1 cellular context compared by ENCODE assay signal in the genomic region with DNA sequence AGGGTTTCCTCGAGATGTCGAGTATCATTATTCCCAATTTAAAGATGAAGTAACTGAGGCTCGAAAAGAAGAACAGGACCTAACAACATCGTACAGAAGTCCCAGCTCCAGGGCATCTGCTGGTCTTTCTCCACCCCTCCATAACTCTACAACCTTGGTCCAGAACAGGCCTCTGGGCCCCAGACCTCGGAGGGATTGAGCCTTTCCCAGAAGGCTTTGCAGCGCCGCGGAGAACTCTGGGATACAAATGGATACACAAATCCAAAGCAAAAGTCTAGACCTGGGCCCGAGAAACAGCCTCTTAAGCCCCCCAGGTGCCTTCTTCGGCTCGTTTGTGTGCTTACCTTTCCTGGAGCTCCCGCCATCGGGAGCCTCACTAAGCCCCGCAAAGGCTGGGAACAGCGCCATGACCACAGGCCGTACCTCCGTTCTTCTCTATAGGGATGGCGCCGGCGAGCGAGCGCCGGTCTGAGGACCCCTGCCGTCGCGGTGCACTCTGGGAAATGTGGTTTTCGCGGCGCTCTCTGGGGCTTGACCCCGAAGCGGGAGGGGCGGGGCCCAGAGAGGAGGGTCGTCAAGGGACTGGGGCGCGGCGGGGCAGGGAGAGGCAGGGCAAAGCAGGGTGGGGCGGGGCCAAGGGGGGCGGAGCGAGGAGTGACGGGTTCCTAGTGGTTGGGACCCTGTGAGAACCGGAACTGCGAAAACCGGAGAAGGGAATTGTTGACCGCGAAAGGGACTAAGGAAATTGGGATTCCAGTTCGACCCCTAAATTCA.
TF ChIP-seq lines count a peak whose summit lies in the region.

A gene with protein sequence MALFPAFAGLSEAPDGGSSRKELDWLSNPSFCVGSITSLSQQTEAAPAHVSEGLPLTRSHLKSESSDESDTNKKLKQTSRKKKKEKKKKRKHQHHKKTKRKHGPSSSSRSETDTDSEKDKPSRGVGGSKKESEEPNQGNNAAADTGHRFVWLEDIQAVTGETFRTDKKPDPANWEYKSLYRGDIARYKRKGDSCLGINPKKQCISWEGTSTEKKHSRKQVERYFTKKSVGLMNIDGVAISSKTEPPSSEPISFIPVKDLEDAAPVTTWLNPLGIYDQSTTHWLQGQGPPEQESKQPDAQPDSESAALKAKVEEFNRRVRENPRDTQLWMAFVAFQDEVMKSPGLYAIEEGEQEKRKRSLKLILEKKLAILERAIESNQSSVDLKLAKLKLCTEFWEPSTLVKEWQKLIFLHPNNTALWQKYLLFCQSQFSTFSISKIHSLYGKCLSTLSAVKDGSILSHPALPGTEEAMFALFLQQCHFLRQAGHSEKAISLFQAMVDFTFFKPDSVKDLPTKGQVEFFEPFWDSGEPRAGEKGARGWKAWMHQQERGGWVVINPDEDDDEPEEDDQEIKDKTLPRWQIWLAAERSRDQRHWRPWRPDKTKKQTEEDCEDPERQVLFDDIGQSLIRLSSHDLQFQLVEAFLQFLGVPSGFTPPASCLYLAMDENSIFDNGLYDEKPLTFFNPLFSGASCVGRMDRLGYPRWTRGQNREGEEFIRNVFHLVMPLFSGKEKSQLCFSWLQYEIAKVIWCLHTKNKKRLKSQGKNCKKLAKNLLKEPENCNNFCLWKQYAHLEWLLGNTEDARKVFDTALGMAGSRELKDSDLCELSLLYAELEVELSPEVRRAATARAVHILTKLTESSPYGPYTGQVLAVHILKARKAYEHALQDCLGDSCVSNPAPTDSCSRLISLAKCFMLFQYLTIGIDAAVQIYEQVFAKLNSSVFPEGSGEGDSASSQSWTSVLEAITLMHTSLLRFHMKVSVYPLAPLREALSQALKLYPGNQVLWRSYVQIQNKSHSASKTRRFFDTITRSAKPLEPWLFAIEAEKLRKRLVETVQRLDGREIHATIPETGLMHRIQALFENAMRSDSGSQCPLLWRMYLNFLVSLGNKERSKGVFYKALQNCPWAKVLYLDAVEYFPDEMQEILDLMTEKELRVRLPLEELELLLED (minus strand): TSS at position 445 of the 774 bp plus-strand sequence. CDS start 37 bp downstream, at position 408.

TF ChIP-seq in HepG2, 621 proteins besides CTCF, POLR2A, EP300 and RAD21 (continued from another document and continues in another):
- TF ChIP-seq TFDP2 (CRISPR knock-in tag; IDR thresholded peaks at IDR 0.05) (peak; percentile 53), ZFY (CRISPR knock-in tag; IDR thresholded peaks at IDR 0.05) (peak; percentile 99), PRMT3 (CRISPR knock-in tag; IDR thresholded peaks at IDR 0.05; ENCODE audit: borderline replicate concordance, low read depth) (no peak), SMYD3 (CRISPR knock-in tag; IDR thresholded peaks at IDR 0.05) (no peak), MLXIP (CRISPR knock-in tag; IDR thresholded peaks at IDR 0.05; ENCODE audit: borderline replicate concordance) (no peak), ZNF784 (CRISPR knock-in tag; IDR thresholded peaks at IDR 0.05; ENCODE audit: borderline replicate concordance) (no peak; the same call in 1 of the 2 replicates), POLR2AphosphoS5 (IDR thresholded peaks at IDR 0.05; ENCODE audit: low read depth, low read length) (peak; percentile 91), JDP2 (CRISPR knock-in tag; IDR thresholded peaks at IDR 0.05; ENCODE audit: borderline replicate concordance) (no peak), ZKSCAN1 (IDR thresholded peaks at IDR 0.05; ENCODE audit: low read length) (no peak), MED8 (CRISPR knock-in tag; IDR thresholded peaks at IDR 0.05; ENCODE audit: insufficient replicate concordance) (no peak), RARG (CRISPR knock-in tag; IDR thresholded peaks at IDR 0.05; ENCODE audit: low read depth) (no peak), NFIC (IDR thresholded peaks at IDR 0.05; ENCODE audit: low read length) (no peak), TCF7 (IDR thresholded peaks at IDR 0.05; ENCODE audit: low read depth) (no peak), ARID5B (CRISPR knock-in tag; IDR thresholded peaks at IDR 0.05) (peak; percentile 14; the same call in 1 of the 2 replicates), KDM1A (CRISPR knock-in tag; IDR thresholded peaks at IDR 0.05) (no peak), GATAD1 (CRISPR knock-in tag; IDR thresholded peaks at IDR 0.05) (peak; percentile 93), ZNF629 (CRISPR knock-in tag; conservative IDR thresholded peaks at IDR 0.05) (peak; percentile 68), TAF1 (CRISPR knock-in tag; IDR thresholded peaks at IDR 0.05) (peak; percentile 70), NFATC3 (CRISPR knock-in tag; IDR thresholded peaks at IDR 0.05) (no peak; the same call in 1 of the 2 replicates)
- TF ChIP-seq, protein P1, sequence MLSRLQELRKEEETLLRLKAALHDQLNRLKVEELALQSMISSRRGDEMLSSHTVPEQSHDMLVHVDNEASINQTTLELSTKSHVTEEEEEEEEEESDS (CRISPR knock-in tag; IDR thresholded peaks at IDR 0.05; ENCODE audit: borderline replicate concordance): no peak
- TF ChIP-seq, protein P2, sequence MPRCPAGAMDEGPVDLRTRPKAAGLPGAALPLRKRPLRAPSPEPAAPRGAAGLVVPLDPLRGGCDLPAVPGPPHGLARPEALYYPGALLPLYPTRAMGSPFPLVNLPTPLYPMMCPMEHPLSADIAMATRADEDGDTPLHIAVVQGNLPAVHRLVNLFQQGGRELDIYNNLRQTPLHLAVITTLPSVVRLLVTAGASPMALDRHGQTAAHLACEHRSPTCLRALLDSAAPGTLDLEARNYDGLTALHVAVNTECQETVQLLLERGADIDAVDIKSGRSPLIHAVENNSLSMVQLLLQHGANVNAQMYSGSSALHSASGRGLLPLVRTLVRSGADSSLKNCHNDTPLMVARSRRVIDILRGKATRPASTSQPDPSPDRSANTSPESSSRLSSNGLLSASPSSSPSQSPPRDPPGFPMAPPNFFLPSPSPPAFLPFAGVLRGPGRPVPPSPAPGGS (CRISPR knock-in tag; IDR thresholded peaks at IDR 0.05): no peak
- TF ChIP-seq, protein P3, sequence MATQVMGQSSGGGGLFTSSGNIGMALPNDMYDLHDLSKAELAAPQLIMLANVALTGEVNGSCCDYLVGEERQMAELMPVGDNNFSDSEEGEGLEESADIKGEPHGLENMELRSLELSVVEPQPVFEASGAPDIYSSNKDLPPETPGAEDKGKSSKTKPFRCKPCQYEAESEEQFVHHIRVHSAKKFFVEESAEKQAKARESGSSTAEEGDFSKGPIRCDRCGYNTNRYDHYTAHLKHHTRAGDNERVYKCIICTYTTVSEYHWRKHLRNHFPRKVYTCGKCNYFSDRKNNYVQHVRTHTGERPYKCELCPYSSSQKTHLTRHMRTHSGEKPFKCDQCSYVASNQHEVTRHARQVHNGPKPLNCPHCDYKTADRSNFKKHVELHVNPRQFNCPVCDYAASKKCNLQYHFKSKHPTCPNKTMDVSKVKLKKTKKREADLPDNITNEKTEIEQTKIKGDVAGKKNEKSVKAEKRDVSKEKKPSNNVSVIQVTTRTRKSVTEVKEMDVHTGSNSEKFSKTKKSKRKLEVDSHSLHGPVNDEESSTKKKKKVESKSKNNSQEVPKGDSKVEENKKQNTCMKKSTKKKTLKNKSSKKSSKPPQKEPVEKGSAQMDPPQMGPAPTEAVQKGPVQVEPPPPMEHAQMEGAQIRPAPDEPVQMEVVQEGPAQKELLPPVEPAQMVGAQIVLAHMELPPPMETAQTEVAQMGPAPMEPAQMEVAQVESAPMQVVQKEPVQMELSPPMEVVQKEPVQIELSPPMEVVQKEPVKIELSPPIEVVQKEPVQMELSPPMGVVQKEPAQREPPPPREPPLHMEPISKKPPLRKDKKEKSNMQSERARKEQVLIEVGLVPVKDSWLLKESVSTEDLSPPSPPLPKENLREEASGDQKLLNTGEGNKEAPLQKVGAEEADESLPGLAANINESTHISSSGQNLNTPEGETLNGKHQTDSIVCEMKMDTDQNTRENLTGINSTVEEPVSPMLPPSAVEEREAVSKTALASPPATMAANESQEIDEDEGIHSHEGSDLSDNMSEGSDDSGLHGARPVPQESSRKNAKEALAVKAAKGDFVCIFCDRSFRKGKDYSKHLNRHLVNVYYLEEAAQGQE (IDR thresholded peaks at IDR 0.05; ENCODE audit: borderline replicate concordance in 1 of 2, low read depth in 1 of 2, low read length in 2 of 2): 0 out of 4 replicates have a peak, but pooled peaks of 1 of the 2 experiments have one; percentile 35
- TF ChIP-seq, protein P4, sequence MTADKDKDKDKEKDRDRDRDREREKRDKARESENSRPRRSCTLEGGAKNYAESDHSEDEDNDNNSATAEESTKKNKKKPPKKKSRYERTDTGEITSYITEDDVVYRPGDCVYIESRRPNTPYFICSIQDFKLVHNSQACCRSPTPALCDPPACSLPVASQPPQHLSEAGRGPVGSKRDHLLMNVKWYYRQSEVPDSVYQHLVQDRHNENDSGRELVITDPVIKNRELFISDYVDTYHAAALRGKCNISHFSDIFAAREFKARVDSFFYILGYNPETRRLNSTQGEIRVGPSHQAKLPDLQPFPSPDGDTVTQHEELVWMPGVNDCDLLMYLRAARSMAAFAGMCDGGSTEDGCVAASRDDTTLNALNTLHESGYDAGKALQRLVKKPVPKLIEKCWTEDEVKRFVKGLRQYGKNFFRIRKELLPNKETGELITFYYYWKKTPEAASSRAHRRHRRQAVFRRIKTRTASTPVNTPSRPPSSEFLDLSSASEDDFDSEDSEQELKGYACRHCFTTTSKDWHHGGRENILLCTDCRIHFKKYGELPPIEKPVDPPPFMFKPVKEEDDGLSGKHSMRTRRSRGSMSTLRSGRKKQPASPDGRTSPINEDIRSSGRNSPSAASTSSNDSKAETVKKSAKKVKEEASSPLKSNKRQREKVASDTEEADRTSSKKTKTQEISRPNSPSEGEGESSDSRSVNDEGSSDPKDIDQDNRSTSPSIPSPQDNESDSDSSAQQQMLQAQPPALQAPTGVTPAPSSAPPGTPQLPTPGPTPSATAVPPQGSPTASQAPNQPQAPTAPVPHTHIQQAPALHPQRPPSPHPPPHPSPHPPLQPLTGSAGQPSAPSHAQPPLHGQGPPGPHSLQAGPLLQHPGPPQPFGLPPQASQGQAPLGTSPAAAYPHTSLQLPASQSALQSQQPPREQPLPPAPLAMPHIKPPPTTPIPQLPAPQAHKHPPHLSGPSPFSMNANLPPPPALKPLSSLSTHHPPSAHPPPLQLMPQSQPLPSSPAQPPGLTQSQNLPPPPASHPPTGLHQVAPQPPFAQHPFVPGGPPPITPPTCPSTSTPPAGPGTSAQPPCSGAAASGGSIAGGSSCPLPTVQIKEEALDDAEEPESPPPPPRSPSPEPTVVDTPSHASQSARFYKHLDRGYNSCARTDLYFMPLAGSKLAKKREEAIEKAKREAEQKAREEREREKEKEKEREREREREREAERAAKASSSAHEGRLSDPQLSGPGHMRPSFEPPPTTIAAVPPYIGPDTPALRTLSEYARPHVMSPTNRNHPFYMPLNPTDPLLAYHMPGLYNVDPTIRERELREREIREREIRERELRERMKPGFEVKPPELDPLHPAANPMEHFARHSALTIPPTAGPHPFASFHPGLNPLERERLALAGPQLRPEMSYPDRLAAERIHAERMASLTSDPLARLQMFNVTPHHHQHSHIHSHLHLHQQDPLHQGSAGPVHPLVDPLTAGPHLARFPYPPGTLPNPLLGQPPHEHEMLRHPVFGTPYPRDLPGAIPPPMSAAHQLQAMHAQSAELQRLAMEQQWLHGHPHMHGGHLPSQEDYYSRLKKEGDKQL (CRISPR knock-in tag; IDR thresholded peaks at IDR 0.05; ENCODE audit: low read depth): no peak
